12 cellular contexts compared by ENCODE assay signal in genomic region chr1:108592030-108592759, GRCh38. TPM values are rescaled to one million over a fixed set of nuclear protein-coding genes. Genes with fewer than 3 reads are reported as not detected.
DNase-seq lines count a peak whose midpoint lies in the region; ATAC-seq and TF ChIP-seq lines count a peak whose summit lies in the region.
"Had no signal": no experiment of that assay in that cellular context is flagged by ENCODE, and none has a peak within 500 bp of the region (broad histone marks: within the 10 kb centered on the region; RNA-seq: fewer than 3 reads in every experiment).

No MANE protein-coding gene starts in this region.

- H3K9me3 ChIP-seq in BLaER1 treated with 17β-estradiol and CSF1 and Interleukin-3, amounts not matched to agents 10 nM and 100 nM (replicated peaks in 1 of 11) = peaks cover 0 to 25% (median 11%) of the 10 kb centered on the region in 11 experiments; a peak in 16 of 22 replicates
- H3K9me3 ChIP-seq in mesodermal cell (ENCODE audit: control insufficient read depth, low read length) = no peaks in the 10 kb centered on the region
- H3K9me3 ChIP-seq: ovary, vagina had no signal

- DNase-seq in superior temporal gyrus (ENCODE audit: extremely low spot score) (no peak), type B pancreatic cell (ENCODE audit: extremely low spot score, unreplicated experiment) (no peak), HK-2 (ENCODE audit: unreplicated experiment) (no peak)
- DNase-seq: NCI-H187, ovary had no signal

- peaks cover 0 to 14% (median 8%) of the 10 kb centered on the region in 11 experiments; a peak in 7 of 22 replicates for H3K36me3 ChIP-seq in BLaER1 treated with 17β-estradiol and CSF1 and Interleukin-3, amounts not matched to agents 10 nM and 100 nM
- no peaks in the 10 kb centered on the region for H3K36me3 ChIP-seq in mesodermal cell (ENCODE audit: control insufficient read depth, insufficient read depth, low read length)
- H3K36me3 ChIP-seq: ovary, vagina had no signal

- ATAC-seq in HG03196 (IDR thresholded peaks at IDR 0.05; ENCODE audit: unreplicated experiment) (peak; percentile 59), HG02798 (IDR thresholded peaks at IDR 0.05; ENCODE audit: poor library complexity, unreplicated experiment) (no peak)
- ATAC-seq: WTC11 had no signal

- peak overlapping the region; percentile 36 to 83 (median 69); a peak in 19 of 22 replicates for H3K27ac ChIP-seq in BLaER1 treated with 17β-estradiol and CSF1 and Interleukin-3, amounts not matched to agents 10 nM and 100 nM
- H3K27ac ChIP-seq in mesodermal cell (ENCODE audit: low read depth, low read length, severe bottlenecking) = peak overlapping the region; percentile 26
- H3K27ac ChIP-seq: ovary had no signal

- 97 to 98% methylated on average over 2 to 3 of the region's 5 CpGs for WGBS in mesodermal cell (ENCODE audit: insufficient coverage in 2 of 2), 2 experiments

- H3K9ac ChIP-seq in BLaER1 treated with 17β-estradiol and CSF1 and Interleukin-3, amounts not matched to agents 10 nM and 100 nM = peak overlapping the region in 2 of 11 experiments; percentile 18 to 54; a peak in 5 of 22 replicates

- peaks cover 53% of the 10 kb centered on the region for H3K4me1 Mint-ChIP-seq in activated naive CD8-positive, alpha-beta T cell (ENCODE audit: low read depth)
- peaks cover 5% of the 10 kb centered on the region for H3K4me1 Mint-ChIP-seq in type B pancreatic cell (ENCODE audit: unreplicated experiment)

- peaks cover 3% of the 10 kb centered on the region for H3K9me3 Mint-ChIP-seq in activated naive CD8-positive, alpha-beta T cell (ENCODE audit: low read depth)
- H3K9me3 Mint-ChIP-seq in type B pancreatic cell = no peaks in the 10 kb centered on the region
- H3K9me3 Mint-ChIP-seq: WTC11 had no signal

- H3K36me3 Mint-ChIP-seq in activated naive CD8-positive, alpha-beta T cell = peaks cover 9% of the 10 kb centered on the region
- H3K36me3 Mint-ChIP-seq in type B pancreatic cell = no peaks in the 10 kb centered on the region
- H3K36me3 Mint-ChIP-seq: WTC11 had no signal

- H3K4me3 Mint-ChIP-seq in activated naive CD8-positive, alpha-beta T cell = peak overlapping the region; percentile 35
- no peak overlapping the region for H3K4me3 Mint-ChIP-seq in type B pancreatic cell
- H3K4me3 Mint-ChIP-seq: WTC11 had no signal

- peaks cover 0 to 96% (median 7%) of the 10 kb centered on the region in 11 experiments; a peak in 12 of 22 replicates for H4K20me1 ChIP-seq in BLaER1 treated with 17β-estradiol and CSF1 and Interleukin-3, amounts not matched to agents 10 nM and 100 nM

- no peak for TF ChIP-seq CTCF in type B pancreatic cell (conservative IDR thresholded peaks at IDR 0.05)

- peaks cover 16 to 46% (median 33%) of the 10 kb centered on the region in 10 experiments for H3K4me1 ChIP-seq in BLaER1 treated with 17β-estradiol and CSF1 and Interleukin-3, amounts not matched to agents 10 nM and 100 nM
- H3K4me1 ChIP-seq in mesodermal cell (ENCODE audit: control insufficient read depth, insufficient read depth, low read length, poor library complexity, severe bottlenecking) = peaks cover 9% of the 10 kb centered on the region

- H3K27me3 Mint-ChIP-seq in activated naive CD8-positive, alpha-beta T cell = no peaks in the 10 kb centered on the region
- no peaks in the 10 kb centered on the region for H3K27me3 Mint-ChIP-seq in type B pancreatic cell

- H3K4me2 ChIP-seq in BLaER1 treated with 17β-estradiol and CSF1 and Interleukin-3, amounts not matched to agents 10 nM and 100 nM = peak overlapping the region; percentile 0 to 77 (median 68); a peak in 18 of 22 replicates

- peak overlapping the region; percentile 80 for H3K27ac Mint-ChIP-seq in activated naive CD8-positive, alpha-beta T cell
- H3K27ac Mint-ChIP-seq in type B pancreatic cell = no peak overlapping the region
- H3K27ac Mint-ChIP-seq: WTC11 had no signal

- no peak overlapping the region; a peak in 1 of 20 replicates for H3K4me3 ChIP-seq in BLaER1 treated with 17β-estradiol and CSF1 and Interleukin-3, amounts not matched to agents 10 nM and 100 nM
- H3K4me3 ChIP-seq in mesodermal cell (ENCODE audit: extremely low read depth, insufficient read depth, low read length, poor library complexity, severe bottlenecking) = no peak overlapping the region
- H3K4me3 ChIP-seq: ovary, vagina had no signal

- no peaks in the 10 kb centered on the region for H3K27me3 ChIP-seq in BLaER1 treated with 17β-estradiol and CSF1 and Interleukin-3, amounts not matched to agents 10 nM and 100 nM
- H3K27me3 ChIP-seq: ovary, vagina had no signal

RNA-seq across cellular contexts. Expression of gene EEIG2, which starts 32.3 kb away (rescaled TPM):
- 12.9 TPM for polyA plus RNA-seq in mesodermal cell (2013, experiment 1 of 2)
- polyA plus RNA-seq in mesodermal cell (2013, experiment 2 of 2) = 12.0 TPM
- 8.9 and 11.2 TPM in 2 replicates for total RNA-seq in type B pancreatic cell (ENCODE audit: low replicate concordance)
